8 cellular contexts compared by ENCODE assay signal in the genomic region with DNA sequence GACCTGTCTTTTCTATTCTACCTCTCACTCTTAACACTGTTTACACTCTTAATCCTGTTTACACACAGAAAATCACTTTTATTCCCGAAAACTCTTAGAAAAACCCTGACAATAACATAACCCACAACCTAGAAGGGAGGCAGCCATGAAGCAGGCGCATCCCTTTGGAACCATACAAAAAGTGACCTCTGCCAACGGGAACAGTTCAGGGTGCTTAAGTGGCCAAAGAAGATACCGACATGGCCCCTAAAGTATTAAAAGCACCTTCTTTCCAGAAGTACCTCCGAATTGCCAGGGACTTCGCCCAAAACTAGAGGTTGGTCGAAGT. TPM values are rescaled to one million over a fixed set of nuclear protein-coding genes. Genes with fewer than 3 reads are reported as not detected.
DNase-seq lines count a peak whose midpoint lies in the region; ATAC-seq and TF ChIP-seq lines count a peak whose summit lies in the region.

No MANE protein-coding gene starts in this region.

- in situ Hi-C loops in brain microvascular endothelial cell (cut with HindIII; ENCODE audit: low pct_ligation_motif_present, low sequenced_read_pairs) = no loop called here

- H3K27ac ChIP-seq in BLaER1 (peak overlapping the region; percentile 83), HUES48 (ENCODE audit: low read depth, low read length) (peak overlapping the region; percentile 37), brain microvascular endothelial cell (peak overlapping the region; percentile 64), lung (ENCODE audit: low read depth in 1 of 2, low read length in 1 of 2) (peak overlapping the region; percentile 88 to 98), aorta (ENCODE audit: low read depth in 1 of 2, low read length in 2 of 2) (peak overlapping the region; percentile 43 to 83)

- H3K4me2 ChIP-seq in BLaER1 = peak overlapping the region; percentile 98

- no peaks in the 10 kb centered on the region for H3K27me3 ChIP-seq in BLaER1
- H3K27me3 ChIP-seq in HUES48 (ENCODE audit: control insufficient read depth, insufficient read depth, low read length) = no peaks in the 10 kb centered on the region
- no peaks in the 10 kb centered on the region for H3K27me3 ChIP-seq in brain microvascular endothelial cell (replicated peaks)
- no peaks in the 10 kb centered on the region for H3K27me3 ChIP-seq in lung (ENCODE audit: control insufficient read depth, insufficient read depth)
- H3K27me3 ChIP-seq in aorta (ENCODE audit: control insufficient read depth in 1 of 2, insufficient read depth in 2 of 2, low read length in 1 of 2) = no peaks in the 10 kb centered on the region

- 1 to 2% methylated on average over 7 of the region's 7 CpGs for WGBS in lung, 2 donors
- 0 to 2% methylated on average over 7 of the region's 7 CpGs for WGBS in aorta, 2 donors

- no peaks in the 10 kb centered on the region for H4K20me1 ChIP-seq in BLaER1

- TF ChIP-seq CTCF in brain microvascular endothelial cell (IDR thresholded peaks at IDR 0.05; ENCODE audit: low read depth, low read length, missing control alignments) (no peak), lung (IDR thresholded peaks at IDR 0.05; ENCODE audit: control extremely low read depth, extremely low read depth) (no peak)

- H3K36me3 ChIP-seq in BLaER1 = peaks cover 6% of the 10 kb centered on the region
- H3K36me3 ChIP-seq in HUES48 (ENCODE audit: control insufficient read depth, insufficient read depth, low read length) = peaks cover 3% of the 10 kb centered on the region; the same call in 1 of the 2 replicates
- no peaks in the 10 kb centered on the region for H3K36me3 ChIP-seq in brain microvascular endothelial cell (replicated peaks)
- H3K36me3 ChIP-seq in lung (ENCODE audit: control insufficient read depth in 2 of 2, insufficient read depth in 2 of 2, low read length in 2 of 2) = peaks cover 0 to 3% of the 10 kb centered on the region in 2 donors
- peaks cover 0 to 1% of the 10 kb centered on the region in 2 donors for H3K36me3 ChIP-seq in aorta (ENCODE audit: control insufficient read depth in 1 of 2, insufficient read depth in 2 of 2, low read length in 1 of 2)

- intact Hi-C loops in aorta (cut with DNase I) = no loop called here

- ATAC-seq in GM19467 (IDR thresholded peaks at IDR 0.05; ENCODE audit: unreplicated experiment) = peak; percentile 1
- ATAC-seq in lung (ENCODE audit: insufficient read depth, low FRiP score) = no peak
- ATAC-seq in aorta (ENCODE audit: low FRiP score) = no peak

- H3K9me3 ChIP-seq in BLaER1 = no peaks in the 10 kb centered on the region
- no peaks in the 10 kb centered on the region for H3K9me3 ChIP-seq in HUES48 (ENCODE audit: control insufficient read depth, insufficient read depth, low read length)
- H3K9me3 ChIP-seq in lung (ENCODE audit: control insufficient read depth in 2 of 2, insufficient read depth in 1 of 2, low read length in 1 of 2) = no peaks in the 10 kb centered on the region
- no peaks in the 10 kb centered on the region for H3K9me3 ChIP-seq in aorta (ENCODE audit: control insufficient read depth, low read length)

- DNase-seq in brain microvascular endothelial cell = no peak
- no peak for DNase-seq in lung (ENCODE audit: low spot score)
- no peak for DNase-seq in aorta
- no peak for DNase-seq in NCI-H1694 treated with DMSO at 0.1 percent for 48 hours (lab: John Stamatoyannopoulos, UW)
- no peak for DNase-seq in hepatic stellate cell (ENCODE audit: low spot score)

- H3K4me1 ChIP-seq in BLaER1 (peaks cover 41% of the 10 kb centered on the region), HUES48 (ENCODE audit: control insufficient read depth, insufficient read depth, low read length) (peaks cover 11% of the 10 kb centered on the region; the same call in 1 of the 2 replicates), lung (ENCODE audit: control insufficient read depth in 2 of 2, insufficient read depth in 2 of 2, low read length in 2 of 2) (peaks cover 1 to 10% of the 10 kb centered on the region in 2 donors), aorta (ENCODE audit: control insufficient read depth in 1 of 2, insufficient read depth in 2 of 2, low read length in 2 of 2) (peaks cover 0 to 2% of the 10 kb centered on the region in 2 donors)

- H3K9ac ChIP-seq in BLaER1 = peak overlapping the region; percentile 88
- peak overlapping the region; percentile 49 for H3K9ac ChIP-seq in HUES48 (ENCODE audit: low read depth, low read length)

- peak overlapping the region; percentile 90 for H3K4me3 ChIP-seq in BLaER1
- H3K4me3 ChIP-seq in HUES48 (ENCODE audit: low read depth, low read length) = peak overlapping the region; percentile 97
- H3K4me3 ChIP-seq in brain microvascular endothelial cell (ENCODE audit: low read depth, low read length) = peak overlapping the region; percentile 90
- H3K4me3 ChIP-seq in lung = peak overlapping the region; percentile 74
- peak overlapping the region; percentile 94 to 100 for H3K4me3 ChIP-seq in aorta (ENCODE audit: low read length in 2 of 2)

RNA-seq across cellular contexts. Expression of a gene that starts 0.5 kb away (rescaled TPM):
- total RNA-seq in lung (10 to 100 TPM; 21.3 to 27.0 TPM), aorta (10 to 100 TPM; 20.7 to 24.2 TPM)
- polyA plus RNA-seq in lung (10 to 100 TPM; 11.4 to 14.3 TPM), aorta (10 to 100 TPM; 13.3 to 18.7 TPM)

RNA-seq across cellular contexts. Expression of a gene that starts 0.6 kb away (rescaled TPM):
- 1 to 10 TPM; 3.5 to 9.2 TPM for total RNA-seq in lung
- 1 to 10 TPM; 3.5 to 3.8 TPM for polyA plus RNA-seq in lung
- 1 to 10 TPM; 3.8 to 4.2 TPM for total RNA-seq in aorta
- polyA plus RNA-seq in aorta = 1 to 10 TPM; 5.5 to 7.8 TPM

RNA-seq across cellular contexts. Expression of a gene that starts 37.2 kb away (rescaled TPM):
- total RNA-seq in lung (not detected), aorta (not detected)
- polyA plus RNA-seq in lung (not detected), aorta (not detected)

Comparison
In these comparisons a context has a peak if more than half of its experiments do, and no peak if none do; other contexts are left out.
1. H3K27ac ChIP-seq: peak in every context shown above with its lines; median percentile 93 in lung; 83 in BLaER1; 64 in brain microvascular endothelial cell; 63 in aorta; 37 in HUES48.